11 cellular contexts compared by ENCODE assay signal in the genomic region with DNA sequence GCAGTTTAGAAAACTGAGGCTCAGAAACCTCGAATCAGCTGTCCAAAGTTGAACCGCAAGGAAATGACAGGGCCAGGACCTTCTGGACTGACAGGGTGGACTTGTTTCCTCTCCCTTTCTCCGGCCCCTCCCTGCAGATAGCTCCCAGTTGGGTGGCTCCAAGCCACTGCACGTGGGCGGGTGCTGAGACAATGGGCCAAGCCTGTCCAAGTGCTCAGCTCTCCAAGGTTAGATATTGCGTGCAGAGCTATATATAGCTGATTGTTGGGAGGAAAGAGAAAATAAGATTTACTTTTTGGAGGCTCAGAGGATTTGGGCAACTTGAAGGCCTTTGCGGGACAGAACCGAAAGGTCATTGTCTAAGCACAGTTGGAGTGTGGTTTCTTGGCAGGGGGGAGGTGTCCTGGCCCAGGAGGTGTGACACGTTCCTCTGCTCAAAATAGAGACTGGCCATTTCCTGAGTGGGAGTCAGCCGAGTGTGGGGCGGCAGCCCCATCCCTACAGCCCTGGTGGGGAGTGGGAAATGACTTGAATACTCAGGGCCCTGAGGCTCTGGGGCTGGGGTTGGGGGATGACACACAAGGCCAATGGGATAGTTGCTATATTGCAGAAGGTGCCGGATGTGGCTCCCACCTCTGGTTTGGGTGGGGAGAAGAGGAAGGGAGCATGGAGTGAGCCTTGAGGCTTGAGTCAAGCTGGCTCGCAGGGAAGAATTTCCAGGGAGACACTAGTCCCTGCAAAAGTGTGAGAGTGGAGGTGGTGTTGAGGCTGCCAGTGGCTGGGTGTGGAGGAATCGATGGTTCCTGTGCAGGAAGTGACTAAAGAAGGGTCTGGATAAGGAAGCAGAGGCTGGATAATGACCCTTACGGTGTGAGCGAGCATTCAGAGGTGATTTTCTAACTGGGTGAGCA. TPM values are rescaled to one million over a fixed set of nuclear protein-coding genes. Genes with fewer than 3 reads are reported as not detected.
DNase-seq lines count a peak whose midpoint lies in the region; ATAC-seq and TF ChIP-seq lines count a peak whose summit lies in the region.
"Had no signal": no experiment of that assay in that cellular context is flagged by ENCODE, and none has a peak within 500 bp of the region (broad histone marks: within the 10 kb centered on the region; RNA-seq: fewer than 3 reads in every experiment).

No MANE protein-coding gene starts in this region.

- H3K4me1 Mint-ChIP-seq in effector memory CD8-positive, alpha-beta T cell (ENCODE audit: low read depth in 2 of 2), result no peaks in the 10 kb centered on the region
- peaks cover 5% of the 10 kb centered on the region for H3K4me1 Mint-ChIP-seq in endothelial cell (ENCODE audit: unreplicated experiment)
- H3K4me1 Mint-ChIP-seq: activated CD8-positive, alpha-beta memory T cell treated with anti-CD3 and anti-CD28 coated beads, Interleukin-2, amount 10 ng/mL, durations not matched to agents 7 days and 5 days had no signal

- peaks cover 0 to 6% of the 10 kb centered on the region in 2 donors for H3K27me3 Mint-ChIP-seq in effector memory CD8-positive, alpha-beta T cell
- H3K27me3 Mint-ChIP-seq in endothelial cell (ENCODE audit: unreplicated experiment), result peaks cover 1% of the 10 kb centered on the region

- TF ChIP-seq CTCF in lung (IDR thresholded peaks at IDR 0.05; ENCODE audit: control extremely low read depth, extremely low read depth) (no peak), endothelial cell (IDR thresholded peaks at IDR 0.05; ENCODE audit: unreplicated experiment) (no peak)

- H3K27ac ChIP-seq in esophagus (ENCODE audit: low read depth in 2 of 2, low read length in 1 of 2), result peak overlapping the region; percentile 31 to 85
- H3K27ac ChIP-seq in lung (ENCODE audit: low read depth in 1 of 2, low read length in 1 of 2), result peak overlapping the region; percentile 73 to 78
- H3K27ac ChIP-seq: HL-60 had no signal

- H3K36me3 Mint-ChIP-seq in effector memory CD8-positive, alpha-beta T cell (ENCODE audit: insufficient read depth), result no peaks in the 10 kb centered on the region
- no peaks in the 10 kb centered on the region for H3K36me3 Mint-ChIP-seq in endothelial cell (ENCODE audit: low read depth, unreplicated experiment)
- H3K36me3 Mint-ChIP-seq: activated CD8-positive, alpha-beta memory T cell treated with anti-CD3 and anti-CD28 coated beads, Interleukin-2, amount 10 ng/mL, durations not matched to agents 7 days and 5 days had no signal

- H3K4me3 Mint-ChIP-seq in effector memory CD8-positive, alpha-beta T cell, result no peak overlapping the region
- H3K4me3 Mint-ChIP-seq in endothelial cell (ENCODE audit: unreplicated experiment), result no peak overlapping the region
- H3K4me3 Mint-ChIP-seq: activated CD8-positive, alpha-beta memory T cell treated with anti-CD3 and anti-CD28 coated beads, Interleukin-2, amount 10 ng/mL, durations not matched to agents 7 days and 5 days had no signal

- ATAC-seq in lung (ENCODE audit: insufficient read depth, low FRiP score) (peak; percentile 66), GM18520 (IDR thresholded peaks at IDR 0.05; ENCODE audit: unreplicated experiment) (no peak)
- ATAC-seq in effector memory CD8-positive, alpha-beta T cell (replicated peaks), result no peak
- ATAC-seq: activated CD8-positive, alpha-beta memory T cell treated with anti-CD3 and anti-CD28 coated beads, Interleukin-2, amount 10 ng/mL, durations not matched to agents 7 days and 5 days had no signal

- 42 to 45% methylated on average over 16 of the region's 16 CpGs for WGBS in esophagus, 2 donors
- WGBS in lung, 2 donors, result 44 to 70% methylated on average over 16 of the region's 16 CpGs

- H3K4me1 ChIP-seq in esophagus (ENCODE audit: control insufficient read depth in 2 of 2, insufficient read depth in 2 of 2, low read length in 1 of 2) (peaks cover 5% of the 10 kb centered on the region in 2 donors), lung (ENCODE audit: control insufficient read depth in 2 of 2, insufficient read depth in 2 of 2, low read length in 2 of 2) (peaks cover 5 to 9% of the 10 kb centered on the region in 2 donors)

- peak; percentile 64 for DNase-seq in lung (ENCODE audit: low spot score)
- DNase-seq in stromal cell of bone marrow (ENCODE audit: low read depth), result peak; percentile 44
- DNase-seq in effector memory CD8-positive, alpha-beta T cell, result no peak
- no peak for DNase-seq in endothelial cell (ENCODE audit: low spot score)
- no peak for DNase-seq in activated naive CD4-positive, alpha-beta T cell (lab: John Stamatoyannopoulos, UW)
- DNase-seq: activated CD8-positive, alpha-beta memory T cell treated with anti-CD3 and anti-CD28 coated beads, Interleukin-2, amount 10 ng/mL, durations not matched to agents 7 days and 5 days; NCI-H2227 treated with DMSO at 0.1 percent for 48 hours had no signal

- H3K36me3 ChIP-seq in esophagus (ENCODE audit: control insufficient read depth in 2 of 2, insufficient read depth in 2 of 2, low read length in 1 of 2) (no peaks in the 10 kb centered on the region), lung (ENCODE audit: control insufficient read depth in 2 of 2, insufficient read depth in 2 of 2, low read length in 2 of 2) (no peaks in the 10 kb centered on the region)

- H3K9me3 ChIP-seq in esophagus (ENCODE audit: control insufficient read depth in 2 of 2, insufficient read depth in 1 of 2, low read depth in 1 of 2, low read length in 1 of 2) (no peaks in the 10 kb centered on the region), lung (ENCODE audit: control insufficient read depth in 2 of 2, insufficient read depth in 1 of 2, low read length in 1 of 2) (no peaks in the 10 kb centered on the region)

- no peak overlapping the region for H3K4me3 ChIP-seq in esophagus (ENCODE audit: low read depth in 1 of 2, low read length in 2 of 2)
- no peak overlapping the region for H3K4me3 ChIP-seq in lung

- H3K27me3 ChIP-seq in esophagus (ENCODE audit: control insufficient read depth in 1 of 2, insufficient read depth in 2 of 2, low read length in 2 of 2), result no peaks in the 10 kb centered on the region
- no peaks in the 10 kb centered on the region for H3K27me3 ChIP-seq in lung (ENCODE audit: control insufficient read depth, insufficient read depth)

- no peaks in the 10 kb centered on the region for H3K9me3 Mint-ChIP-seq in effector memory CD8-positive, alpha-beta T cell
- H3K9me3 Mint-ChIP-seq in endothelial cell (ENCODE audit: unreplicated experiment), result no peaks in the 10 kb centered on the region

- no peak overlapping the region for H3K27ac Mint-ChIP-seq in effector memory CD8-positive, alpha-beta T cell
- H3K27ac Mint-ChIP-seq in endothelial cell (ENCODE audit: unreplicated experiment), result no peak overlapping the region
- H3K27ac Mint-ChIP-seq: activated CD8-positive, alpha-beta memory T cell treated with anti-CD3 and anti-CD28 coated beads, Interleukin-2, amount 10 ng/mL, durations not matched to agents 7 days and 5 days had no signal

- no peak for TF ChIP-seq EP300 in Ishikawa (IDR thresholded peaks at IDR 0.05; ENCODE audit: borderline replicate concordance)

- no peak for TF ChIP-seq RAD21 in Ishikawa (IDR thresholded peaks at IDR 0.05; ENCODE audit: low read depth)

TF ChIP-seq in Ishikawa, 13 proteins besides CTCF, POLR2A, EP300 and RAD21:
- TF ChIP-seq EGR1 (IDR thresholded peaks at IDR 0.05) (peak; percentile 89), CREB1 (IDR thresholded peaks at IDR 0.05; ENCODE audit: low read depth) (no peak), USF1 (IDR thresholded peaks at IDR 0.05) (0 out of 2 replicates have a peak, but pooled peaks have one; percentile 26)
- TF ChIP-seq, protein P1, sequence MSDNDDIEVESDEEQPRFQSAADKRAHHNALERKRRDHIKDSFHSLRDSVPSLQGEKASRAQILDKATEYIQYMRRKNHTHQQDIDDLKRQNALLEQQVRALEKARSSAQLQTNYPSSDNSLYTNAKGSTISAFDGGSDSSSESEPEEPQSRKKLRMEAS (IDR thresholded peaks at IDR 0.05), result peak; percentile 71

RNA-seq across cellular contexts. Expression of gene SMAD5, which starts 44.4 kb away (rescaled TPM):
- polyA plus RNA-seq in esophagus, result 1 to 10 TPM; 5.0 to 6.9 TPM
- 10 to 100 TPM; 44.2 to 67.0 TPM for total RNA-seq in lung
- 1 to 10 TPM; 8.8 to 9.0 TPM for polyA plus RNA-seq in lung
- 68.5 TPM for total RNA-seq in endothelial cell (ENCODE audit: unreplicated experiment)

RNA-seq across cellular contexts. Expression of gene TGFBI, which starts 59.4 kb away (rescaled TPM):
- 10 to 100 TPM; 13.9 to 14.0 TPM for polyA plus RNA-seq in esophagus
- 100 to 1,000 TPM in 1 of 2 donors, 10 to 100 TPM in 1; 96.4 to 146 TPM for total RNA-seq in lung
- 100 to 1,000 TPM; 100 to 122 TPM for polyA plus RNA-seq in lung
- total RNA-seq in endothelial cell (ENCODE audit: unreplicated experiment), result 27.9 TPM

Comparison
In these comparisons a context has a peak if more than half of its experiments do, and no peak if none do; other contexts are left out.
1. DNase-seq: peak in lung (single experiment) and stromal cell of bone marrow (single experiment); none in effector memory CD8-positive, alpha-beta T cell (0 of 3), endothelial cell (single experiment) and activated naive CD4-positive, alpha-beta T cell (0 of 4).